In genomic region chr6:144008501-144009245, GRCh38 we compare ENCODE assay signal across 8 cellular contexts. TPM values are rescaled to one million over a fixed set of nuclear protein-coding genes. Genes with fewer than 3 reads are reported as not detected.
DNase-seq lines count a peak whose midpoint lies in the region; ATAC-seq lines count a peak whose summit lies in the region.

No MANE protein-coding gene starts in this region.

- no peaks in the 10 kb centered on the region for H3K27me3 ChIP-seq in subcutaneous abdominal adipose tissue (ENCODE audit: control insufficient read depth in 5 of 5, insufficient read depth in 4 of 5, low read length in 5 of 5)

- peaks cover 10% of the 10 kb centered on the region for H3K27me3 Mint-ChIP-seq in activated naive CD4-positive, alpha-beta T cell treated with anti-CD3 and anti-CD28 coated beads, Interleukin-2, amount 50 U/mL, for 24 hours
- peaks cover 18% of the 10 kb centered on the region for H3K27me3 Mint-ChIP-seq in activated T-helper 17 cell treated with anti-CD3 and anti-CD28 coated beads, Interleukin-2, amount 50 U/mL, for 72 hours

- peak overlapping the region in 3 of 5 donors; percentile 25 to 73 (median 73) for H3K9ac ChIP-seq in subcutaneous abdominal adipose tissue (ENCODE audit: low read length in 5 of 5)

- H3K27ac ChIP-seq in subcutaneous abdominal adipose tissue (ENCODE audit: low read depth, low read length), result peak overlapping the region; percentile 61

- no peaks in the 10 kb centered on the region for H3K36me3 Mint-ChIP-seq in activated naive CD4-positive, alpha-beta T cell treated with anti-CD3 and anti-CD28 coated beads, Interleukin-2, amount 50 U/mL, for 24 hours
- no peaks in the 10 kb centered on the region for H3K36me3 Mint-ChIP-seq in activated T-helper 17 cell treated with anti-CD3 and anti-CD28 coated beads, Interleukin-2, amount 50 U/mL, for 72 hours (ENCODE audit: low read depth)

- H3K4me3 Mint-ChIP-seq in activated naive CD4-positive, alpha-beta T cell treated with anti-CD3 and anti-CD28 coated beads, Interleukin-2, amount 50 U/mL, for 24 hours, result peak overlapping the region; percentile 71
- peak overlapping the region; percentile 69 for H3K4me3 Mint-ChIP-seq in activated T-helper 17 cell treated with anti-CD3 and anti-CD28 coated beads, Interleukin-2, amount 50 U/mL, for 72 hours

- H3K4me1 ChIP-seq in subcutaneous abdominal adipose tissue (ENCODE audit: control insufficient read depth in 5 of 5, insufficient read depth in 5 of 5, low read length in 5 of 5), result peaks cover 2 to 13% (median 13%) of the 10 kb centered on the region in 5 donors

- peaks cover 11% of the 10 kb centered on the region for H3K4me1 Mint-ChIP-seq in activated naive CD4-positive, alpha-beta T cell treated with anti-CD3 and anti-CD28 coated beads, Interleukin-2, amount 50 U/mL, for 24 hours
- peaks cover 5% of the 10 kb centered on the region for H3K4me1 Mint-ChIP-seq in activated T-helper 17 cell treated with anti-CD3 and anti-CD28 coated beads, Interleukin-2, amount 50 U/mL, for 72 hours

- no peaks in the 10 kb centered on the region for H3K36me3 ChIP-seq in subcutaneous abdominal adipose tissue (ENCODE audit: control insufficient read depth in 5 of 5, insufficient read depth in 5 of 5, low read length in 5 of 5)

- H3K27ac Mint-ChIP-seq in activated naive CD4-positive, alpha-beta T cell treated with anti-CD3 and anti-CD28 coated beads, Interleukin-2, amount 50 U/mL, for 24 hours, result peak overlapping the region; percentile 68
- H3K27ac Mint-ChIP-seq in activated T-helper 17 cell treated with anti-CD3 and anti-CD28 coated beads, Interleukin-2, amount 50 U/mL, for 72 hours, result no peak overlapping the region

- H3K4me3 ChIP-seq in subcutaneous abdominal adipose tissue (ENCODE audit: low read depth in 1 of 5, low read length in 5 of 5), result peak overlapping the region; percentile 53 to 74 (median 63)

- no peaks in the 10 kb centered on the region for H3K9me3 Mint-ChIP-seq in activated naive CD4-positive, alpha-beta T cell treated with anti-CD3 and anti-CD28 coated beads, Interleukin-2, amount 50 U/mL, for 24 hours
- no peaks in the 10 kb centered on the region for H3K9me3 Mint-ChIP-seq in activated T-helper 17 cell treated with anti-CD3 and anti-CD28 coated beads, Interleukin-2, amount 50 U/mL, for 72 hours

- DNase-seq in activated naive CD4-positive, alpha-beta T cell (lab: John Stamatoyannopoulos, UW), result no peak
- DNase-seq in iPS-NIHi7 (ENCODE audit: extremely low spot score) (peak; percentile 62), NCI-H446 treated with DMSO at 0.1 percent for 48 hours (lab: John Stamatoyannopoulos, UW) (no peak)
- no peak for DNase-seq in stimulated activated naive CD4-positive, alpha-beta T cell treated with Interleukin-2 at 50 U/mL for 16 hours (lab: John Stamatoyannopoulos, UW)

- H3K9me3 ChIP-seq in subcutaneous abdominal adipose tissue (ENCODE audit: control insufficient read depth in 5 of 5, low read length in 5 of 5), result no peaks in the 10 kb centered on the region

- ATAC-seq in activated T-helper 17 cell treated with anti-CD3 and anti-CD28 coated beads, Interleukin-2, amount 50 U/mL, for 72 hours (replicated peaks), result no peak
- no peak for ATAC-seq in HG03521 (IDR thresholded peaks at IDR 0.05; ENCODE audit: unreplicated experiment)

RNA-seq across cellular contexts. Expression of gene PLAGL1, which starts 0.6 kb away (rescaled TPM):
- total RNA-seq in activated T-helper 17 cell treated with anti-CD3 and anti-CD28 coated beads, Interleukin-2, amount 50 U/mL, for 72 hours, result 10 to 100 TPM; 15.5 to 77.8 TPM
